9 cellular contexts compared by ENCODE assay signal in the genomic region with DNA sequence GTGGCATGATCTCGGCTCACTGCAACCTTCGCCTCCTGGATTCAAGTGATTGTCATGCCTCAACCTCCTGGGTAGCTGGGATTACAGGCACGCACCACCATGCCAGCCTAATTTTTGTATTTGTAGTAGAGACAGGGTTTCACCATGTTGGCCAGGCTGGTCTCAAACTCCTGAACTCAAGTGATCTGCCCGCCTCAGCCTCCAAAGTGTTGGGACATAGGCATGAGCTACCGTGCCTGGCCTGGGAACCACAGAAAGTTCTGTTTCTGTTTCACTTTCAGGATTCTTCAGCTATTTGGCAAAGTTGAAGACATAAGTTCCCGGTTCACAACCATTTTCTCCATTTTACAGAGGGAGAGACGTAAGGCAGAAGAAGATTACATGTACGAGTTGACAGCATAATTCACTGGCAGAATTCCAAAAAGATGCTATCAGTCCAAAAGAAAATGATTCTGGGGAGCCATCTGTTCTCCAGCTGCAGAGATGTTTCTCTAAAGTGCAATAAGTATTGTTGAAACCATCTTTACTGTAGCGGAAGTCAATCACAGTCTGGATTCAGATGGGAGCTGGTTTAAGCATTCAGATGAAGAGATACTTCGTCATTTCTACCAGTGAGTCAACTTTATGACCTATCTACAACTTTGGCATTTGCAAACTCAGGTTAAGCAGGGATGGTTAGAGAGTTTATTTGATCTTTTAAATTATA. TPM values are rescaled to one million over a fixed set of nuclear protein-coding genes. Genes with fewer than 3 reads are reported as not detected.
DNase-seq lines count a peak whose midpoint lies in the region; ATAC-seq and TF ChIP-seq lines count a peak whose summit lies in the region.
"Had no signal": no experiment of that assay in that cellular context is flagged by ENCODE, and none has a peak within 500 bp of the region (broad histone marks: within the 10 kb centered on the region; RNA-seq: fewer than 3 reads in every experiment).

No MANE protein-coding gene starts in this region.

- 47 to 56% methylated on average over 6 to 9 of the region's 10 CpGs for WGBS in esophagus squamous epithelium, 2 donors

- no peaks in the 10 kb centered on the region for H3K27me3 ChIP-seq in esophagus squamous epithelium
- H3K27me3 ChIP-seq: suprapubic skin had no signal

- no peaks in the 10 kb centered on the region for H3K27me3 Mint-ChIP-seq in central memory CD8-positive, alpha-beta T cell

- no peaks in the 10 kb centered on the region for H3K9me3 ChIP-seq in esophagus squamous epithelium
- H3K9me3 ChIP-seq: suprapubic skin had no signal

- no peaks in the 10 kb centered on the region for H3K36me3 ChIP-seq in esophagus squamous epithelium
- H3K36me3 ChIP-seq: suprapubic skin had no signal

- no peak for TF ChIP-seq CTCF in esophagus squamous epithelium (IDR thresholded peaks at IDR 0.05)

- no peaks in the 10 kb centered on the region for H3K36me3 Mint-ChIP-seq in central memory CD8-positive, alpha-beta T cell (ENCODE audit: insufficient read depth)

- no peak for TF ChIP-seq POLR2A in esophagus squamous epithelium (IDR thresholded peaks at IDR 0.05)

- ATAC-seq in central memory CD8-positive, alpha-beta T cell (replicated peaks; ENCODE audit: extremely low read depth, poor library complexity, severe bottlenecking), result no peak

- H3K4me3 Mint-ChIP-seq in central memory CD8-positive, alpha-beta T cell, result peak overlapping the region; percentile 57

- H3K27ac ChIP-seq in skin epidermis (peak overlapping the region in 12 of 21 experiments; percentile 15 to 57 (median 38)), esophagus squamous epithelium (peak overlapping the region in 2 of 4 donors; percentile 15 to 21)
- H3K27ac ChIP-seq: suprapubic skin had no signal

- H3K4me1 Mint-ChIP-seq in central memory CD8-positive, alpha-beta T cell, result peaks cover 11% of the 10 kb centered on the region

- no peaks in the 10 kb centered on the region for H3K4me1 ChIP-seq in esophagus squamous epithelium

- peak; percentile 63 for DNase-seq in GM04503 (ENCODE audit: low read depth)
- peak; percentile 55 to 82 for DNase-seq in NCI-H524 (lab: John Stamatoyannopoulos, UW)
- no peak for DNase-seq in central memory CD8-positive, alpha-beta T cell (ENCODE audit: low spot score in 2 of 2)
- DNase-seq in putamen (ENCODE audit: low spot score), result no peak
- DNase-seq in esophagus squamous epithelium (lab: John Stamatoyannopoulos, UW), result no peak
- no peak for DNase-seq in NCI-H510A (lab: John Stamatoyannopoulos, UW)
- no peak for DNase-seq in NCI-H2029 (lab: John Stamatoyannopoulos, UW)

- H3K9me3 Mint-ChIP-seq in central memory CD8-positive, alpha-beta T cell, result no peaks in the 10 kb centered on the region

- intact Hi-C loops in esophagus squamous epithelium (cut with DNase I), result no loop called here

- peak overlapping the region; percentile 41 for H3K27ac Mint-ChIP-seq in central memory CD8-positive, alpha-beta T cell (ENCODE audit: low read depth)

- H3K4me3 ChIP-seq in skin epidermis (peak overlapping the region in 2 of 7 experiments; percentile 1 to 26), esophagus squamous epithelium (peak overlapping the region in 2 of 4 donors; percentile 4 to 53)
- H3K4me3 ChIP-seq: suprapubic skin had no signal

RNA-seq across cellular contexts. Expression of gene RNF34, which starts 8.1 kb away (rescaled TPM):
- total RNA-seq in esophagus squamous epithelium, result 10 to 100 TPM; 16.4 to 39.3 (median 31.3) TPM

RNA-seq across cellular contexts. Expression of gene ANAPC5, which starts 39.6 kb away (rescaled TPM):
- total RNA-seq in esophagus squamous epithelium, result 100 to 1,000 TPM in 1 of 4 donors, 10 to 100 TPM in 3; 54.4 to 116 (median 88.8) TPM

Comparison
In these comparisons a context has a peak if more than half of its experiments do, and no peak if none do; other contexts are left out.
1. DNase-seq: peak in GM04503 (single experiment) and NCI-H524 (2 of 2); none in central memory CD8-positive, alpha-beta T cell (0 of 2), putamen (single experiment), esophagus squamous epithelium (single experiment), NCI-H510A (single experiment) and NCI-H2029 (single experiment).